25 cellular contexts compared by ENCODE assay signal in the genomic region with DNA sequence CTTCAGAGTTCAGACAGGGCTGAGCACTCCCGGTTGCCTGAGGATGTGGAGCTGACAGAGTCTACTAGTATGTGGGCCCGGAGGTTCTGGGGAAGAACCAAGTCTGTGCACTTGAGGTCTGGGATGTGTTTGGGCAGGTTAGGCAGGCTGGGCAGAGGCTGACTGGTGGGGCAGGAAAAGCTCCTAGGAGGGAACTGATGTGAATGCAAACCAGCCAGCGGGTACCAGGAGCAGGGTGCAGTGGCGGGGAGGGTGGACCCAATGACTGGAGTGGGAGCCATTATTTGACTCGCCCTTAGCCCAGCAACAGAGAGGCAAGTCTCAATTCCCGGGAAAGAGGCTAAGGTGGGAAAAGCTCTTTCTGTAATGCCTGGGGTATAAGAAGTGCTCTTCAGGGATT.
"Had no signal": no experiment of that assay in that cellular context is flagged by ENCODE, and none has a peak within 500 bp of the region (broad histone marks: within the 10 kb centered on the region; RNA-seq: fewer than 3 reads in every experiment).

No MANE protein-coding gene starts in this region.

- H3K4me2 ChIP-seq: smooth muscle cell had no signal

- H3K27ac ChIP-seq: esophagus squamous epithelium, parathyroid adenoma, prostate gland, right atrium auricular region, suprapubic skin, thyroid gland had no signal

- H3K9ac ChIP-seq: parathyroid adenoma had no signal

- H2AFZ ChIP-seq: parathyroid adenoma had no signal

- H3K36me3 Mint-ChIP-seq: memory B cell; naive B cell; natural killer cell treated with Interleukin-12 subunit alpha and Interleukin-12 subunit beta and Interleukin-15 and Interleukin-18, amount 100 ng/mL, for 72 hours had no signal

- H3K27me3 ChIP-seq: esophagus squamous epithelium, right atrium auricular region, suprapubic skin, thyroid gland had no signal

- H3K79me2 ChIP-seq: parathyroid adenoma had no signal

- H3K4me1 Mint-ChIP-seq: naive B cell; stimulated activated naive CD8-positive, alpha-beta T cell treated with anti-CD3 and anti-CD28 coated beads, Interleukin-15, amount 100 ng/mL, for 72 hours had no signal

- H3K27ac Mint-ChIP-seq: memory B cell; natural killer cell treated with Interleukin-12 subunit alpha and Interleukin-12 subunit beta and Interleukin-15 and Interleukin-18, amount 100 ng/mL, for 72 hours had no signal

- H3K4me3 ChIP-seq: esophagus squamous epithelium, lung, prostate gland, right atrium auricular region, smooth muscle cell, suprapubic skin, thyroid gland had no signal

- H3K4me1 ChIP-seq: esophagus squamous epithelium, parathyroid adenoma, prostate gland, right atrium auricular region, suprapubic skin, thyroid gland had no signal

- DNase-seq: cortex of kidney; erythroblast; esophagus squamous epithelium; head of caudate nucleus; kidney; naive B cell; stimulated activated CD4-positive, alpha-beta T cell treated with anti-CD3 and anti-CD28 coated beads, Interleukin-12 subunit alpha, Interleukin-12 subunit beta, amount 100 ng/mL, for 4 hours; stimulated activated CD4-positive, alpha-beta T cell treated with anti-CD3 and anti-CD28 coated beads, Interleukin-1b, Interleukin-23, amount 100 ng/mL, for 48 hours; stimulated activated CD4-positive, alpha-beta T cell treated with anti-CD3 and anti-CD28 coated beads, Interleukin-4, amount 100 ng/mL, for 1 hour; stimulated activated CD8-positive, alpha-beta memory T cell treated with anti-CD3 and anti-CD28 coated beads, Interleukin-4, amount 100 ng/mL, for 48 hours; stimulated activated naive CD4-positive, alpha-beta T cell; stimulated activated naive CD8-positive, alpha-beta T cell treated with anti-CD3 and anti-CD28 coated beads, Interleukin-15, amount 100 ng/mL, for 72 hours; thyroid gland; trophoblast cell had no signal

- H3K4me3 Mint-ChIP-seq: memory B cell; naive B cell; natural killer cell treated with Interleukin-12 subunit alpha and Interleukin-12 subunit beta and Interleukin-15 and Interleukin-18, amount 100 ng/mL, for 72 hours; neural crest cell; stimulated activated naive CD8-positive, alpha-beta T cell treated with anti-CD3 and anti-CD28 coated beads, Interleukin-15, amount 100 ng/mL, for 72 hours had no signal

- H3K9me3 ChIP-seq: esophagus squamous epithelium, prostate gland, right atrium auricular region, suprapubic skin, thyroid gland had no signal

- H3K9me3 Mint-ChIP-seq: memory B cell; natural killer cell treated with Interleukin-12 subunit alpha and Interleukin-12 subunit beta and Interleukin-15 and Interleukin-18, amount 100 ng/mL, for 72 hours had no signal

- H3K36me3 ChIP-seq: esophagus squamous epithelium, prostate gland, right atrium auricular region, suprapubic skin, thyroid gland had no signal

- ATAC-seq: left lobe of liver, sciatic nerve had no signal
